In genomic region chr2:132519566-132519965, GRCh38 we compare ENCODE assay signal across 20 cellular contexts.
A peak's percentile ranks its signal among the peaks of the same experiment; 100 is the strongest.
DNase-seq lines count a peak whose midpoint lies in the region.
"Had no signal": no experiment of that assay in that cellular context is flagged by ENCODE, and none has a peak within 500 bp of the region (broad histone marks: within the 10 kb centered on the region; RNA-seq: fewer than 3 reads in every experiment).

No MANE protein-coding gene starts in this region.

- DNase-seq in NCI-H1105 treated with DMSO at 0.1 percent for 48 hours (lab: John Stamatoyannopoulos, UW) (peak; percentile 18), NCI-H1105 (lab: John Stamatoyannopoulos, UW) (no peak), NCI-H2029 (lab: John Stamatoyannopoulos, UW) (peak; percentile 58), RPMI7951 (ENCODE audit: low read depth) (peak; percentile 52), glomerular visceral epithelial cell (ENCODE audit: extremely low spot score) (no peak), NCI-H2107 (lab: John Stamatoyannopoulos, UW) (no peak), DMS114 treated with DMSO at 0.1 percent for 48 hours (lab: John Stamatoyannopoulos, UW; ENCODE audit: unreplicated experiment) (no peak)
- DNase-seq: 8988T; ACHN; BE2C; CD8-positive, alpha-beta memory T cell; HCEC 1CT; NCI-H1048; NCI-H146; NCI-H1930; NCI-H2171 treated with DMSO at 0.1 percent for 48 hours; NCI-H446 treated with DMSO at 0.1 percent for 48 hours; NCI-H526; NCI-H82; SHP77 had no signal

Comparison
In these comparisons a context has a peak if more than half of its experiments do, and no peak if none do; other contexts are left out.
1. DNase-seq: peak in NCI-H1105 treated with DMSO at 0.1 percent for 48 hours (single experiment), NCI-H2029 (single experiment) and RPMI7951 (single experiment); none in NCI-H1105 (single experiment), glomerular visceral epithelial cell (single experiment), NCI-H2107 (single experiment) and DMS114 treated with DMSO at 0.1 percent for 48 hours (single experiment).